1 cellular context compared by ENCODE assay signal in the genomic region with DNA sequence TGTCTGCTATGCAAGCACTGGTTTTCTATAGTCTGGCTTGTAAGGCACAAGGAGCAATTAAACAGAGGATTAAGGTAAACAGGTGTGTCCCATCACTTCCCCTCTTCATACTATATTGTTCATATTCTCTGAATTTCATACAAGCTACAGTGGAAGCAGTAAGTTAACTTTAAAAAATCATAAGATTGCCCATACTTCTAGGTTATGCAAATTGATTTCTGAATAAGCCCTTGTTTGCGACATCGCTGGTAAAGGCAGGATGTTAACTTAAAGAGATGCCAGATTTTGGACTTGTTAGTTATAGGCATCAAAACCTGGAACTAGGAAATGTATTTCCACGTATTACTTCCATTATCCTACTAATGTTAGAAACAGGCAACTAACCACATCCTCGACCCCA.
TF ChIP-seq lines count a peak whose summit lies in the region.

No MANE protein-coding gene starts in this region.

TF ChIP-seq in endothelial cell of umbilical vein, 7 proteins besides CTCF, POLR2A, EP300 and RAD21 (continued from another document):
- TF ChIP-seq GATA2 (IDR thresholded peaks at IDR 0.05; ENCODE audit: insufficient read depth, insufficient read length, low read depth, low read length), result no peak
- no peak for TF ChIP-seq POLR2AphosphoS5 (IDR thresholded peaks at IDR 0.05; ENCODE audit: insufficient read depth, low read depth, low read length)
- no peak for TF ChIP-seq MYC (IDR thresholded peaks at IDR 0.05; ENCODE audit: low read depth, low read length)
- no peak for TF ChIP-seq JUN (IDR thresholded peaks at IDR 0.05; ENCODE audit: borderline replicate concordance, insufficient read depth, insufficient read length, low read depth)
- TF ChIP-seq FOS (IDR thresholded peaks at IDR 0.05; ENCODE audit: borderline replicate concordance, insufficient read depth, low read length), result no peak
- TF ChIP-seq EZH2 (IDR thresholded peaks at IDR 0.05; ENCODE audit: borderline replicate concordance, low read depth, low read length, severe bottlenecking), result no peak
